ENCODE assay signal across 11 cellular contexts in genomic region chr1:111474106-111474505, GRCh38. TPM values are rescaled to one million over a fixed set of nuclear protein-coding genes. Genes with fewer than 3 reads are reported as not detected.
A peak's percentile ranks its signal among the peaks of the same experiment; 100 is the strongest.
DNase-seq lines count a peak whose midpoint lies in the region; TF ChIP-seq lines count a peak whose summit lies in the region.
"Had no signal": no experiment of that assay in that cellular context is flagged by ENCODE, and none has a peak within 500 bp of the region (broad histone marks: within the 10 kb centered on the region; RNA-seq: fewer than 3 reads in every experiment).

No MANE protein-coding gene starts in this region.

- peak overlapping the region; percentile 83 for H3K4me3 Mint-ChIP-seq in activated naive CD4-positive, alpha-beta T cell treated with anti-CD3 and anti-CD28 coated beads for 36 hours
- no peak overlapping the region for H3K4me3 Mint-ChIP-seq in chondrocyte (ENCODE audit: unreplicated experiment)
- H3K4me3 Mint-ChIP-seq: brain had no signal

- TF ChIP-seq POLR2A in tibial nerve (IDR thresholded peaks at IDR 0.05), result no peak
- no peak for TF ChIP-seq POLR2A in testis (IDR thresholded peaks at IDR 0.05)

- H3K27me3 ChIP-seq in mononuclear cell (ENCODE audit: insufficient read depth, low read length) (no peaks in the 10 kb centered on the region), tibial nerve (no peaks in the 10 kb centered on the region), testis (no peaks in the 10 kb centered on the region)

- H3K27ac ChIP-seq in tibial nerve (peak overlapping the region; percentile 15 to 71 (median 64)), testis (peak overlapping the region in 1 of 2 donors; percentile 54)

- intact Hi-C loops in activated naive CD4-positive, alpha-beta T cell treated with anti-CD3 and anti-CD28 coated beads for 36 hours (cut with micrococcal nuclease), result loop anchor here (1.0 to 5.0 kb wide), 2 partner anchors 281 to 592 kb away; partner anchors contain the start of gene DDX20
- intact Hi-C loops in testis (cut with DNase I; ENCODE audit: low total_unique reads), result no loop called here

- no peaks in the 10 kb centered on the region for H3K27me3 Mint-ChIP-seq in activated naive CD4-positive, alpha-beta T cell treated with anti-CD3 and anti-CD28 coated beads for 36 hours (ENCODE audit: low read depth)
- H3K27me3 Mint-ChIP-seq in chondrocyte (ENCODE audit: low read depth), result peaks cover 1% of the 10 kb centered on the region
- H3K27me3 Mint-ChIP-seq: brain had no signal

- WGBS in tibial nerve, 2 donors, result 37 to 52% methylated on average over 5 of the region's 5 CpGs
- WGBS in testis, 2 donors, result 64 to 67% methylated on average over 5 of the region's 5 CpGs

- no peak for TF ChIP-seq EP300 in tibial nerve (IDR thresholded peaks at IDR 0.05)

- TF ChIP-seq CTCF in chondrocyte (IDR thresholded peaks at IDR 0.05) (no peak), tibial nerve (IDR thresholded peaks at IDR 0.05) (no peak), testis (IDR thresholded peaks at IDR 0.05) (no peak)

- H3K36me3 Mint-ChIP-seq in activated naive CD4-positive, alpha-beta T cell treated with anti-CD3 and anti-CD28 coated beads for 36 hours (ENCODE audit: low read depth), result peaks cover 15% of the 10 kb centered on the region
- H3K36me3 Mint-ChIP-seq in chondrocyte (ENCODE audit: low read depth), result peaks cover 5% of the 10 kb centered on the region

- DNase-seq in activated naive CD4-positive, alpha-beta T cell treated with anti-CD3 and anti-CD28 coated beads for 36 hours, result no peak
- DNase-seq in activated naive CD4-positive, alpha-beta T cell treated with anti-CD3 and anti-CD28 coated beads, Interleukin-2, amount 50 U/mL, for 16 hours, result no peak
- DNase-seq in chondrocyte (ENCODE audit: low spot score) (no peak), tibial nerve (ENCODE audit: low spot score in 2 of 2) (no peak), NCI-H2171 (lab: John Stamatoyannopoulos, UW) (no peak), testis (no peak), HPDE6-E6E7 (ENCODE audit: extremely low spot score) (no peak)
- DNase-seq: left colon, NCI-H187 had no signal

- H3K36me3 ChIP-seq in tibial nerve, result peaks cover 0 to 51% (median 0%) of the 10 kb centered on the region in 3 donors
- H3K36me3 ChIP-seq in testis (ENCODE audit: low read depth, missing control alignments), result no peaks in the 10 kb centered on the region

- no peaks in the 10 kb centered on the region for H3K9me3 Mint-ChIP-seq in activated naive CD4-positive, alpha-beta T cell treated with anti-CD3 and anti-CD28 coated beads for 36 hours
- H3K9me3 Mint-ChIP-seq in chondrocyte (ENCODE audit: low read depth), result no peaks in the 10 kb centered on the region
- H3K9me3 Mint-ChIP-seq: brain had no signal

- peak overlapping the region; percentile 96 for H3K27ac Mint-ChIP-seq in activated naive CD4-positive, alpha-beta T cell treated with anti-CD3 and anti-CD28 coated beads for 36 hours
- H3K27ac Mint-ChIP-seq in chondrocyte (ENCODE audit: unreplicated experiment), result peak overlapping the region; percentile 20
- H3K27ac Mint-ChIP-seq: brain had no signal

- CTCF ChIA-PET in activated naive CD4-positive, alpha-beta T cell treated with anti-CD3 and anti-CD28 coated beads for 36 hours (lab: Charles Lee), result interaction anchor here (1.7 to 3.8 kb wide), 2 partner anchors 21 to 34 kb away, joined by 8 to 27 read pairs; no protein-coding TSS in a partner anchor

- peaks cover 79% of the 10 kb centered on the region for H3K4me1 ChIP-seq in mononuclear cell (ENCODE audit: insufficient read depth, low read length)
- peaks cover 0 to 14% (median 7%) of the 10 kb centered on the region in 4 donors for H3K4me1 ChIP-seq in tibial nerve
- H3K4me1 ChIP-seq in testis, result peaks cover 7% of the 10 kb centered on the region

- H3K9me3 ChIP-seq in mononuclear cell (ENCODE audit: low read depth, low read length) (no peaks in the 10 kb centered on the region), tibial nerve (no peaks in the 10 kb centered on the region), testis (no peaks in the 10 kb centered on the region)

- H3K4me1 Mint-ChIP-seq in activated naive CD4-positive, alpha-beta T cell treated with anti-CD3 and anti-CD28 coated beads for 36 hours (ENCODE audit: low read depth), result peaks cover 40% of the 10 kb centered on the region
- H3K4me1 Mint-ChIP-seq in chondrocyte (ENCODE audit: low read depth), result peaks cover 21% of the 10 kb centered on the region
- H3K4me1 Mint-ChIP-seq: brain had no signal

- H3K4me3 ChIP-seq in mononuclear cell (ENCODE audit: low read length) (peak overlapping the region; percentile 69), tibial nerve (peak overlapping the region; percentile 12 to 34 (median 16)), testis (no peak overlapping the region)

RNA-seq across cellular contexts. Expression of gene C1orf162, which starts 0.3 kb away (rescaled TPM):
- 1 to 10 TPM; 6.4 to 8.2 TPM for total RNA-seq in activated naive CD4-positive, alpha-beta T cell treated with anti-CD3 and anti-CD28 coated beads for 36 hours
- total RNA-seq in chondrocyte (0.17 to 0.34 TPM in 2 of 3 replicates, not detected in the other), mononuclear cell (34.4 TPM), tibial nerve (10 to 100 TPM; 19.4 to 59.1 (median 31.8) TPM), testis (1 to 10 TPM; 5.4 to 6.9 TPM)
- 15.4 TPM for polyA plus RNA-seq in testis (ENCODE audit: insufficient read depth, low read depth, low replicate concordance)

RNA-seq across cellular contexts. Expression of gene ATP5PB, which starts 24.8 kb away (rescaled TPM):
- 100 to 1,000 TPM; 324 to 331 TPM for total RNA-seq in activated naive CD4-positive, alpha-beta T cell treated with anti-CD3 and anti-CD28 coated beads for 36 hours
- 145 to 183 TPM (median 147 TPM) in 3 replicates for total RNA-seq in chondrocyte
- 177 TPM for total RNA-seq in mononuclear cell
- 100 to 1,000 TPM in 2 of 4 donors, 10 to 100 TPM in 2; 91.2 to 176 (median 103) TPM for total RNA-seq in tibial nerve
- 100 to 1,000 TPM; 183 to 188 TPM for total RNA-seq in testis
- 419 TPM for polyA plus RNA-seq in testis (ENCODE audit: insufficient read depth, low read depth, low replicate concordance)

RNA-seq across cellular contexts. Expression of gene WDR77, which starts 25.1 kb away (rescaled TPM):
- total RNA-seq in activated naive CD4-positive, alpha-beta T cell treated with anti-CD3 and anti-CD28 coated beads for 36 hours, result 10 to 100 TPM; 43.1 to 48.8 TPM
- total RNA-seq in chondrocyte, result 19.2 to 25.9 TPM (median 19.5 TPM) in 3 replicates
- total RNA-seq in mononuclear cell, result 8.6 TPM
- 10 to 100 TPM; 20.8 to 38.1 (median 30.4) TPM for total RNA-seq in tibial nerve
- total RNA-seq in testis, result 10 to 100 TPM; 32.6 to 33.8 TPM
- polyA plus RNA-seq in testis (ENCODE audit: insufficient read depth, low read depth, low replicate concordance), result 33.7 TPM

RNA-seq across cellular contexts. Expression of gene ADORA3, which starts 29.3 kb away (rescaled TPM):
- not detected for total RNA-seq in activated naive CD4-positive, alpha-beta T cell treated with anti-CD3 and anti-CD28 coated beads for 36 hours
- total RNA-seq in chondrocyte (not detected in 3 replicates), mononuclear cell (not detected), tibial nerve (10 to 100 TPM in 2 of 4 donors, 1 to 10 TPM in 2; 5.3 to 17.5 (median 9.9) TPM), testis (1 to 10 TPM; 2.8 to 3.8 TPM)
- 2.5 TPM for polyA plus RNA-seq in testis (ENCODE audit: insufficient read depth, low read depth, low replicate concordance)

RNA-seq across cellular contexts. Expression of gene TMIGD3, which starts 29.3 kb away (rescaled TPM):
- not detected for total RNA-seq in activated naive CD4-positive, alpha-beta T cell treated with anti-CD3 and anti-CD28 coated beads for 36 hours
- total RNA-seq in chondrocyte (not detected in 3 replicates), mononuclear cell (not detected), tibial nerve (1 to 10 TPM in 2 of 4 donors, under 1 TPM in 2; 0.59 to 9.6 (median 2.3) TPM), testis (10 to 100 TPM; 27.6 to 63.6 TPM)
- 148 TPM for polyA plus RNA-seq in testis (ENCODE audit: insufficient read depth, low read depth, low replicate concordance)

Comparison
In these comparisons a context has a peak if more than half of its experiments do, and no peak if none do; other contexts are left out.
1. H3K4me3 ChIP-seq: peak in mononuclear cell (single experiment) and tibial nerve (4 of 4); none in testis (0 of 2).